32 cellular contexts compared by ENCODE assay signal in the genomic region with DNA sequence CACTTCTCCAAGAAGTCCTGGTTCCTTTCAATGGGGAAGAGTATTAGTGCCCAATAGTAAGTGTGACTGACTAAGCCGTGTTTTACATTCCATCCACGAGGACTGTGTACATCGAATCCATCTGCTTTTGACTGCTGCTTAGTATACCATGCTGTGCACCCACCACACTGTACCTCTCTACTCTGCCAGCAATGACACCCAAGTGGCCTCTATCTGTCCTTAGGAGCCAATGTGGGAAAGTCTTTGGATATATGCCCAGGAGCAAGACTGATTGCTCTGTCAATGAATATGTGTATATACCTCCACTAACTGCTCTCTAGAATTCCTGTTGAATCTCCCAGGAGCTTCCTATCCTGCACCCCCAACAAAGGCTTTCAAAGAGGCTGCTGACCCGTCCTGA. TPM values are rescaled to one million over a fixed set of nuclear protein-coding genes. Genes with fewer than 3 reads are reported as not detected.
"Had no signal": no experiment of that assay in that cellular context is flagged by ENCODE, and none has a peak within 500 bp of the region (broad histone marks: within the 10 kb centered on the region; RNA-seq: fewer than 3 reads in every experiment).

No MANE protein-coding gene starts in this region.

- ATAC-seq: activated CD8-positive, alpha-beta T cell treated with anti-CD3 and anti-CD28 coated beads for 36 hours; activated T-cell treated with anti-CD3 and anti-CD28 coated beads, Interleukin-2, amount 50 U/mL, for 72 hours; activated T-helper 17 cell treated with anti-CD3 and anti-CD28 coated beads, Interleukin-2, amount 50 U/mL, for 72 hours had no signal

- FAIRE-seq: TTC549 had no signal

- H3K4me3 ChIP-seq: SJSA1 had no signal

- H3K27me3 ChIP-seq: brain microvascular endothelial cell, SJSA1 had no signal

- H3K27ac ChIP-seq: brain microvascular endothelial cell, KMS-11, SJSA1 had no signal

- H3K9me3 ChIP-seq: SJSA1, SK-N-SH had no signal

- H3K36me3 ChIP-seq: brain microvascular endothelial cell had no signal

- DNase-seq: activated CD4-positive, alpha-beta T cell treated with anti-CD3 and anti-CD28 coated beads, Interleukin-2, amount 10 ng/mL, durations not matched to agents 24 days and 14 days; activated CD4-positive, alpha-beta T cell treated with anti-CD3 and anti-CD28 coated beads, Interleukin-2, amount 50 U/mL, for 4 hours; activated CD8-positive, alpha-beta T cell treated with anti-CD3 and anti-CD28 coated beads for 36 hours; activated effector memory CD4-positive, alpha-beta T cell treated with anti-CD3 and anti-CD28 coated beads, Interleukin-2, amount 50 U/mL, for 16 hours; activated naive CD4-positive, alpha-beta T cell; activated naive CD4-positive, alpha-beta T cell treated with anti-CD3 and anti-CD28 coated beads, Interleukin-2, amount 50 U/mL, for 16 hours; activated naive CD8-positive, alpha-beta T cell treated with anti-CD3 and anti-CD28 coated beads for 36 hours; activated T-cell treated with anti-CD3 and anti-CD28 coated beads, Interleukin-2, amount 50 U/mL, for 1 hour; activated T-cell treated with anti-CD3 and anti-CD28 coated beads, Interleukin-2, amount 50 U/mL, for 72 hours; amniotic stem cell; aorta; brain microvascular endothelial cell; NCI-H1092 treated with DMSO at 0.1 percent for 48 hours; NCI-H1417; NCI-H146; NCI-H187; NCI-H2029 treated with DMSO at 0.1 percent for 48 hours; NCI-H2107; NCI-H2171; NCI-H2227 treated with DMSO at 0.1 percent for 48 hours; NCI-H446; NCI-H524; NCI-H69; OCI-M1; SHP77 treated with DMSO at 0.1 percent for 48 hours; SK-N-SH had no signal

RNA-seq across cellular contexts. Expression of a gene that starts 23.3 kb away (rescaled TPM):
- total RNA-seq: activated CD4-positive, alpha-beta T cell treated with anti-CD3 and anti-CD28 coated beads, Interleukin-2, amount 10 ng/mL, durations not matched to agents 24 days and 14 days; activated CD8-positive, alpha-beta memory T cell treated with anti-CD3 and anti-CD28 coated beads for 36 hours; activated CD8-positive, alpha-beta T cell treated with anti-CD3 and anti-CD28 coated beads for 36 hours; activated naive CD8-positive, alpha-beta T cell treated with anti-CD3 and anti-CD28 coated beads for 36 hours; activated T-helper 17 cell treated with anti-CD3 and anti-CD28 coated beads, Interleukin-2, amount 50 U/mL, for 72 hours; M059J; SJSA1 had no signal
- polyA plus RNA-seq: SK-N-SH had no signal
